In genomic region chr2:230184727-230185578, GRCh38 we compare ENCODE assay signal across 15 cellular contexts. TPM values are rescaled to one million over a fixed set of nuclear protein-coding genes. Genes with fewer than 3 reads are reported as not detected.
DNase-seq lines count a peak whose midpoint lies in the region; ATAC-seq and TF ChIP-seq lines count a peak whose summit lies in the region.
"Had no signal": no experiment of that assay in that cellular context is flagged by ENCODE, and none has a peak within 500 bp of the region (broad histone marks: within the 10 kb centered on the region; RNA-seq: fewer than 3 reads in every experiment).

No MANE protein-coding gene starts in this region.

- H3K4me3 ChIP-seq in testis (no peak overlapping the region), body of pancreas (no peak overlapping the region)
- H3K4me3 ChIP-seq: smooth muscle cell had no signal

- intact Hi-C loops in MCF 10A (cut with micrococcal nuclease), result no loop called here
- intact Hi-C loops in testis (cut with DNase I; ENCODE audit: low total_unique reads), result no loop called here
- intact Hi-C loops in body of pancreas (cut with DNase I), result no loop called here

- no peaks in the 10 kb centered on the region for H3K27me3 Mint-ChIP-seq in MCF 10A (ENCODE audit: insufficient read depth, unreplicated experiment)
- H3K27me3 Mint-ChIP-seq: activated naive CD8-positive, alpha-beta T cell treated with anti-CD3 and anti-CD28 coated beads, Interleukin-2, amount 50 U/mL, for 24 hours had no signal

- TF ChIP-seq POLR2A in testis (IDR thresholded peaks at IDR 0.05) (no peak), body of pancreas (IDR thresholded peaks at IDR 0.05) (no peak)

- H3K36me3 Mint-ChIP-seq in MCF 10A (ENCODE audit: insufficient read depth, unreplicated experiment), result peaks cover 6% of the 10 kb centered on the region

- H3K27me3 ChIP-seq in testis (no peaks in the 10 kb centered on the region), body of pancreas (no peaks in the 10 kb centered on the region)

- POLR2A ChIA-PET in MCF 10A (lab: Yijun Ruan, JAX), result no interaction called here

- H3K9me3 ChIP-seq in testis, result no peaks in the 10 kb centered on the region
- H3K9me3 ChIP-seq in body of pancreas, result no peaks in the 10 kb centered on the region
- H3K9me3 ChIP-seq: Caco-2 had no signal

- 72 to 76% methylated on average over 10 of the region's 10 CpGs for WGBS in testis, 2 donors
- WGBS in body of pancreas, 2 donors, result 70 to 73% methylated on average over 10 of the region's 10 CpGs

- H3K4me1 ChIP-seq in testis (no peaks in the 10 kb centered on the region), body of pancreas (no peaks in the 10 kb centered on the region)
- H3K4me1 ChIP-seq: Caco-2 had no signal

- DNase-seq in DMS153 treated with DMSO at 0.1 percent for 48 hours (lab: John Stamatoyannopoulos, UW; ENCODE audit: unreplicated experiment), result peak; percentile 38
- DNase-seq in NCI-H2196 treated with DMSO at 0.1 percent for 48 hours (lab: John Stamatoyannopoulos, UW; ENCODE audit: unreplicated experiment), result peak; percentile 48
- no peak for DNase-seq in caudate nucleus (lab: John Stamatoyannopoulos, UW)
- DNase-seq in non-pigmented ciliary epithelial cell (ENCODE audit: low read depth), result peak; percentile 10
- no peak for DNase-seq in MCF 10A (ENCODE audit: unreplicated experiment)
- no peak for DNase-seq in testis
- no peak for DNase-seq in putamen (ENCODE audit: low spot score)
- DNase-seq in body of pancreas, result no peak
- DNase-seq: activated naive CD8-positive, alpha-beta T cell treated with anti-CD3 and anti-CD28 coated beads, Interleukin-2, amount 50 U/mL, for 24 hours; Caco-2; dermis blood vessel endothelial cell; foreskin fibroblast; islet precursor cell; NCI-H2171 treated with DMSO at 0.1 percent for 48 hours had no signal

- CTCF ChIA-PET in MCF 10A (lab: Yijun Ruan, JAX), result interaction anchor here (0.9 kb wide), 1 partner anchor 22 kb away, joined by 3 read pairs; no protein-coding TSS in a partner anchor

- no peak for TF ChIP-seq CTCF in MCF 10A (IDR thresholded peaks at IDR 0.05; ENCODE audit: unreplicated experiment)
- no peak for TF ChIP-seq CTCF in testis (IDR thresholded peaks at IDR 0.05)
- no peak for TF ChIP-seq CTCF in body of pancreas (IDR thresholded peaks at IDR 0.05)

- H3K4me3 Mint-ChIP-seq in MCF 10A (ENCODE audit: unreplicated experiment), result no peak overlapping the region
- H3K4me3 Mint-ChIP-seq: activated naive CD8-positive, alpha-beta T cell treated with anti-CD3 and anti-CD28 coated beads, Interleukin-2, amount 50 U/mL, for 24 hours had no signal

- no peak overlapping the region for H3K27ac Mint-ChIP-seq in MCF 10A (ENCODE audit: low read depth, unreplicated experiment)
- H3K27ac Mint-ChIP-seq: activated naive CD8-positive, alpha-beta T cell treated with anti-CD3 and anti-CD28 coated beads, Interleukin-2, amount 50 U/mL, for 24 hours had no signal

- BruUV-seq in MCF 10A (replicated peaks; lab: Mats Ljungman, UMichigan), result no TSS peak

- H3K36me3 ChIP-seq in testis (ENCODE audit: low read depth, missing control alignments) (no peaks in the 10 kb centered on the region), body of pancreas (replicated peaks in 1 of 2; ENCODE audit: insufficient read depth in 1 of 2, low read depth in 2 of 2) (no peaks in the 10 kb centered on the region)

- peak overlapping the region; percentile 15 for H3K27ac ChIP-seq in caudate nucleus (ENCODE audit: low read depth, low read length)
- H3K27ac ChIP-seq in testis, result no peak overlapping the region
- no peak overlapping the region for H3K27ac ChIP-seq in body of pancreas

- peaks cover 9% of the 10 kb centered on the region for H3K9me3 Mint-ChIP-seq in MCF 10A (ENCODE audit: unreplicated experiment)

- ATAC-seq in body of pancreas, result no peak
- ATAC-seq: activated naive CD8-positive, alpha-beta T cell treated with anti-CD3 and anti-CD28 coated beads, Interleukin-2, amount 50 U/mL, for 24 hours had no signal

- no peaks in the 10 kb centered on the region for H3K4me1 Mint-ChIP-seq in MCF 10A (ENCODE audit: insufficient read depth, unreplicated experiment)
- H3K4me1 Mint-ChIP-seq: activated naive CD8-positive, alpha-beta T cell treated with anti-CD3 and anti-CD28 coated beads, Interleukin-2, amount 50 U/mL, for 24 hours had no signal

RNA-seq across cellular contexts. Expression of gene SP110, which starts 34.8 kb away (rescaled TPM):
- total RNA-seq in MCF 10A (2022), result 11.9 and 17.1 TPM in 2 replicates
- total RNA-seq in testis, result 10 to 100 TPM; 15.3 to 17.7 TPM
- polyA plus RNA-seq in testis (ENCODE audit: insufficient read depth, low read depth, low replicate concordance), result 7.5 TPM
- 10 to 100 TPM in 1 of 2 donors, 1 to 10 TPM in 1; 9.9 to 12.9 TPM for total RNA-seq in body of pancreas

RNA-seq across cellular contexts. Expression of gene SP140, which starts 40.6 kb away (rescaled TPM):
- 0.61 TPM in 1 of 2 replicates, not detected in the other for total RNA-seq in MCF 10A (2022)
- 1 to 10 TPM; 2.0 to 7.2 TPM for total RNA-seq in testis
- 4.8 TPM for polyA plus RNA-seq in testis (ENCODE audit: insufficient read depth, low read depth, low replicate concordance)
- under 1 TPM; 0.33 to 0.52 TPM for total RNA-seq in body of pancreas
- total RNA-seq: Caco-2, dermis blood vessel endothelial cell had no signal
- polyA plus RNA-seq: smooth muscle cell had no signal

Comparison
In these comparisons a context has a peak if more than half of its experiments do, and no peak if none do; other contexts are left out.
1. DNase-seq: peak in DMS153 treated with DMSO at 0.1 percent for 48 hours (single experiment), NCI-H2196 treated with DMSO at 0.1 percent for 48 hours (single experiment) and non-pigmented ciliary epithelial cell (single experiment); none in caudate nucleus (0 of 61), MCF 10A (single experiment), testis (single experiment), putamen (single experiment) and body of pancreas (0 of 4).